In genomic region chr14:93266127-93266526, GRCh38 we compare ENCODE assay signal across 22 cellular contexts.
"Had no signal": no experiment of that assay in that cellular context is flagged by ENCODE, and none has a peak within 500 bp of the region (broad histone marks: within the 10 kb centered on the region; RNA-seq: fewer than 3 reads in every experiment).

No MANE protein-coding gene starts in this region.

- H3K4me3 ChIP-seq: coronary artery, heart left ventricle, neural progenitor cell, ovary, right atrium auricular region, sigmoid colon, skin epidermis, stomach, thoracic aorta, transverse colon had no signal

- H3K4me1 ChIP-seq: sigmoid colon, transverse colon had no signal

- ATAC-seq: esophagus mucosa; heart left ventricle; naive thymus-derived CD8-positive, alpha-beta T cell had no signal

- H3K4me3 Mint-ChIP-seq: neural progenitor cell had no signal

- H3K27me3 ChIP-seq: heart left ventricle, neural progenitor cell, ovary, right atrium auricular region, sigmoid colon, stomach, transverse colon had no signal

- H3K9me3 Mint-ChIP-seq: naive thymus-derived CD8-positive, alpha-beta T cell; neural progenitor cell had no signal

- H3K9me3 ChIP-seq: heart left ventricle, ovary, right atrium auricular region, sigmoid colon, stomach, thoracic aorta, transverse colon had no signal

- FAIRE-seq: frontal cortex, islet of Langerhans had no signal

- H3K27ac ChIP-seq: coronary artery, heart left ventricle, neural progenitor cell, ovary, right atrium auricular region, sigmoid colon, skin epidermis, stomach, thoracic aorta, transverse colon had no signal

- H3K36me3 ChIP-seq: ovary, thoracic aorta had no signal

- H3K27ac Mint-ChIP-seq: neural progenitor cell had no signal

- DNase-seq: effector CD8-positive, alpha-beta T cell; heart left ventricle; hypothalamus; kidney glomerular epithelial cell; mammary epithelial cell; naive thymus-derived CD8-positive, alpha-beta T cell; nucleus accumbens; ovary; sigmoid colon; stimulated activated CD4-positive, alpha-beta T cell treated with anti-CD3 and anti-CD28 coated beads, Interleukin-12 subunit alpha, Interleukin-12 subunit beta, amount 100 ng/mL, for 4 hours; stimulated activated naive CD4-positive, alpha-beta T cell; stomach; substantia nigra; transverse colon had no signal

- H2AFZ ChIP-seq: neural progenitor cell had no signal

- H3K27me3 Mint-ChIP-seq: naive thymus-derived CD8-positive, alpha-beta T cell had no signal

- H3K4me2 ChIP-seq: neural progenitor cell had no signal
